In the genomic region with DNA sequence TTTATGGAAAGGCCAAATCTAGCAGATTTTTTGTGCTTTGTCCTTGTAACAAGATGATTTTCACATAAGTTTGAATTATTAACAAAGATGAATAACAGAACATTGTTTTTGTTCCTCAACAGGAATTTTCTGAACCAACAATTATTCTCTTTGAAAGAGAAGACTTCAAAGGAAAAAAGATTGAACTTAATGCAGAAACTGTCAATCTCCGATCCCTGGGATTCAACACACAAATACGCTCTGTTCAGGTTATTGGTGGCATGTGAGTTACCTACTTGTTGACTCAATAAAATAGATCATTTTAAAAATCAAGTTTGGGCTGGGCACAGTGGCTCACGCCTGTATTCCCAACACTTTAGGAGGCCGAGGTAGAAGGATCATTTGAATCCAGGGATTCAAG, we compare ENCODE assay signal across 20 cellular contexts.
"Had no signal": no experiment of that assay in that cellular context is flagged by ENCODE, and none has a peak within 500 bp of the region (broad histone marks: within the 10 kb centered on the region; RNA-seq: fewer than 3 reads in every experiment).

No MANE protein-coding gene starts in this region.

- H3K36me3 ChIP-seq: thyroid gland had no signal

- H3K9me3 Mint-ChIP-seq: activated CD4-positive, alpha-beta memory T cell treated with anti-CD3 and anti-CD28 coated beads, Interleukin-2, amount 10 ng/mL, durations not matched to agents 7 days and 5 days; activated CD4-positive, alpha-beta T cell treated with anti-CD3 and anti-CD28 coated beads, Interleukin-2, amount 10 ng/mL, durations not matched to agents 24 days and 14 days; activated naive CD8-positive, alpha-beta T cell treated with anti-CD3 and anti-CD28 coated beads for 36 hours; activated T-helper 17 cell treated with anti-CD3 and anti-CD28 coated beads, Interleukin-2, amount 50 U/mL, for 72 hours; naive thymus-derived CD4-positive, alpha-beta T cell; neural crest cell; T-cell had no signal

- H3K27ac ChIP-seq: coronary artery, lower lobe of right lung, sigmoid colon, thyroid gland, upper lobe of right lung had no signal

- H3K4me3 ChIP-seq: coronary artery, lower lobe of right lung, sigmoid colon, thyroid gland, upper lobe of right lung had no signal

- H3K9me3 ChIP-seq: lower lobe of right lung, sigmoid colon, thyroid gland, upper lobe of right lung had no signal

- H3K4me3 Mint-ChIP-seq: activated CD4-positive, alpha-beta memory T cell treated with anti-CD3 and anti-CD28 coated beads, Interleukin-2, amount 10 ng/mL, durations not matched to agents 7 days and 5 days; activated CD4-positive, alpha-beta T cell treated with anti-CD3 and anti-CD28 coated beads, Interleukin-2, amount 10 ng/mL, durations not matched to agents 24 days and 14 days; activated naive CD8-positive, alpha-beta T cell treated with anti-CD3 and anti-CD28 coated beads for 36 hours; activated T-helper 17 cell treated with anti-CD3 and anti-CD28 coated beads, Interleukin-2, amount 50 U/mL, for 72 hours; naive thymus-derived CD4-positive, alpha-beta T cell; neural crest cell; T-cell had no signal

- H3K27me3 Mint-ChIP-seq: activated CD4-positive, alpha-beta memory T cell treated with anti-CD3 and anti-CD28 coated beads, Interleukin-2, amount 10 ng/mL, durations not matched to agents 7 days and 5 days; activated CD4-positive, alpha-beta T cell treated with anti-CD3 and anti-CD28 coated beads, Interleukin-2, amount 10 ng/mL, durations not matched to agents 24 days and 14 days; activated naive CD8-positive, alpha-beta T cell treated with anti-CD3 and anti-CD28 coated beads for 36 hours; activated T-helper 17 cell treated with anti-CD3 and anti-CD28 coated beads, Interleukin-2, amount 50 U/mL, for 72 hours; naive thymus-derived CD4-positive, alpha-beta T cell; T-cell had no signal

- DNase-seq: activated CD4-positive, alpha-beta memory T cell treated with anti-CD3 and anti-CD28 coated beads, Interleukin-2, amount 10 ng/mL, durations not matched to agents 7 days and 5 days; activated CD4-positive, alpha-beta T cell treated with anti-CD3 and anti-CD28 coated beads, Interleukin-2, amount 10 ng/mL, durations not matched to agents 24 days and 14 days; activated CD4-positive, CD25-positive, alpha-beta regulatory T cell; activated naive CD4-positive, alpha-beta T cell; activated naive CD8-positive, alpha-beta T cell treated with anti-CD3 and anti-CD28 coated beads for 36 hours; amygdala; cerebellar nuclear complex; erythroblast; kidney; lower lobe of right lung; naive thymus-derived CD4-positive, alpha-beta T cell; sigmoid colon; stimulated activated CD4-positive, alpha-beta T cell treated with anti-CD3 and anti-CD28 coated beads, Interleukin-2, amount 100 ng/mL, for 48 hours; stimulated activated naive CD8-positive, alpha-beta T cell treated with anti-CD3 and anti-CD28 coated beads, Interleukin-15, Interleukin-2, amounts not matched to agents 100 U/mL and 50 U/mL, for 24 hours; T-cell; thyroid gland; upper lobe of right lung had no signal

- H3K27ac Mint-ChIP-seq: activated CD4-positive, alpha-beta memory T cell treated with anti-CD3 and anti-CD28 coated beads, Interleukin-2, amount 10 ng/mL, durations not matched to agents 7 days and 5 days; activated CD4-positive, alpha-beta T cell treated with anti-CD3 and anti-CD28 coated beads, Interleukin-2, amount 10 ng/mL, durations not matched to agents 24 days and 14 days; activated naive CD8-positive, alpha-beta T cell treated with anti-CD3 and anti-CD28 coated beads for 36 hours; activated T-helper 17 cell treated with anti-CD3 and anti-CD28 coated beads, Interleukin-2, amount 50 U/mL, for 72 hours had no signal

- H3K4me1 ChIP-seq: lower lobe of right lung, sigmoid colon, upper lobe of right lung had no signal

- ATAC-seq: activated T-helper 17 cell treated with anti-CD3 and anti-CD28 coated beads, Interleukin-2, amount 50 U/mL, for 72 hours; lower lobe of right lung; naive thymus-derived CD4-positive, alpha-beta T cell; stimulated activated naive CD8-positive, alpha-beta T cell treated with anti-CD3 and anti-CD28 coated beads, Interleukin-15, Interleukin-2, amounts not matched to agents 100 U/mL and 50 U/mL, for 24 hours; T-cell had no signal

- H3K27me3 ChIP-seq: sigmoid colon, thyroid gland, upper lobe of right lung had no signal
